Comparison of ENCODE assay signal across 8 cellular contexts in the genomic region with DNA sequence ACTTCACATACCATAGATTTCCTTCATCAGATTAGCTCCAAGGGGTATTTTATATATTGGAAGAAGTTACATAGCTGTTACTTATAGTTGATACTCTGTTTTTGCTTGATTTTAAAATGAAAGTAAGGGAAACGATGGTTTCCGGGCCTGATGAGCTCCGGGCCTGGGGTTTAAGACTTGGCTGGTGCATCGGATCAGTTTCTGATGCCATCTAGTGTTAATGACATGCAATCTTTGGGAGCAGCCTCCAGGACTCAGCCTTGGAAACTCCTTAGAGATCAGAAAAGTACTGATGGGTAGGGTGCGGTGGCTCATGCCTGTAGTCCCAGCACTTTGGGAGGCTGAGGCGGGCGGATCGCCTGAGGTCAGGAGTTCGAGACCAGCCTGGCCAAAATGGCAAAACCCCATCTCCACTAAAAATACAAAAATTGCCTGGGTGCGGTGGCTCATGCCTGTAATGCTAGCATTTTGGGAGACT. TPM values are rescaled to one million over a fixed set of nuclear protein-coding genes. Genes with fewer than 3 reads are reported as not detected.
DNase-seq lines count a peak whose midpoint lies in the region; ATAC-seq, FAIRE-seq and TF ChIP-seq lines count a peak whose summit lies in the region.

No MANE protein-coding gene starts in this region.

- peak overlapping the region in 7 of 8 donors; percentile 13 to 88 (median 65) for H3K4me3 Mint-ChIP-seq in naive B cell

- TF ChIP-seq CTCF in esophagus muscularis mucosa (IDR thresholded peaks at IDR 0.05): peak; percentile 51 to 67 (median 62)
- TF ChIP-seq CTCF in thyroid gland (IDR thresholded peaks at IDR 0.05): peak in 4 of 6 experiments; percentile 34 to 63 (median 60)

- H3K27me3 ChIP-seq in esophagus muscularis mucosa (no peaks in the 10 kb centered on the region), thyroid gland (no peaks in the 10 kb centered on the region)

- H3K27ac ChIP-seq in esophagus muscularis mucosa (replicated peaks in 1 of 4) (no peak overlapping the region), thyroid gland (no peak overlapping the region)

- peak overlapping the region in 1 of 6 donors; percentile 83 for H3K27ac Mint-ChIP-seq in naive B cell

- no peak for FAIRE-seq in HTR-8/SVneo (lab: Jason Lieb, UNC)

- TF ChIP-seq POLR2A in esophagus muscularis mucosa (IDR thresholded peaks at IDR 0.05; ENCODE audit: low read depth) (no peak), thyroid gland (IDR thresholded peaks at IDR 0.05) (no peak)

- H3K4me3 ChIP-seq in esophagus muscularis mucosa: peak overlapping the region; percentile 29 to 49 (median 30)
- no peak overlapping the region for H3K4me3 ChIP-seq in thyroid gland (replicated peaks in 1 of 3)

- H3K9me3 ChIP-seq in esophagus muscularis mucosa: no peaks in the 10 kb centered on the region
- no peaks in the 10 kb centered on the region for H3K9me3 ChIP-seq in thyroid gland

- peaks cover 0 to 13% (median 5%) of the 10 kb centered on the region in 3 donors for H3K4me1 Mint-ChIP-seq in naive B cell

- intact Hi-C loops in esophagus muscularis mucosa (cut with DNase I) (loop anchor here (5.0 kb wide), 1 partner anchor 168 kb away; no protein-coding TSS in a partner anchor), thyroid gland (cut with DNase I) (loop anchor here (5.0 kb wide), 1 partner anchor 193 kb away; no protein-coding TSS in a partner anchor)

- peak; percentile 73 to 87 for ATAC-seq in naive B cell (ENCODE audit: low read depth in 2 of 2)
- ATAC-seq in HG03196 (IDR thresholded peaks at IDR 0.05; ENCODE audit: unreplicated experiment): no peak

- DNase-seq in DMS114 treated with DMSO at 0.1 percent for 48 hours (lab: John Stamatoyannopoulos, UW; ENCODE audit: unreplicated experiment) (peak; percentile 89), HTR-8/SVneo (ENCODE audit: insufficient read length, low spot score) (peak; percentile 85), NOMO-1 treated with dmso at 0.1 percent for 144 hours (lab: John Stamatoyannopoulos, UW; ENCODE audit: unreplicated experiment) (peak; percentile 55), activated T-cell treated with anti-CD3 and anti-CD28 coated beads for 1 hour (ENCODE audit: low read depth) (peak; percentile 17), esophagus muscularis mucosa (ENCODE audit: extremely low spot score) (no peak), naive B cell (peak; percentile 35), thyroid gland (peak; percentile 60 to 69)

- peaks cover 0 to 14% of the 10 kb centered on the region in 2 donors for H3K36me3 Mint-ChIP-seq in naive B cell

- no peak for TF ChIP-seq EP300 in esophagus muscularis mucosa (IDR thresholded peaks at IDR 0.05)

- H3K36me3 ChIP-seq in esophagus muscularis mucosa (no peaks in the 10 kb centered on the region), thyroid gland (no peaks in the 10 kb centered on the region)

- peaks cover 7 to 14% (median 8%) of the 10 kb centered on the region in 3 donors for H3K27me3 Mint-ChIP-seq in naive B cell

- 37% methylated on average over 10 of the region's 10 CpGs for WGBS in esophagus muscularis mucosa
- WGBS in thyroid gland, 2 donors: 31 to 33% methylated on average over 10 of the region's 10 CpGs

- peaks cover 0 to 18% (median 12%) of the 10 kb centered on the region in 7 donors for H3K9me3 Mint-ChIP-seq in naive B cell

- H3K4me1 ChIP-seq in esophagus muscularis mucosa (peaks cover 0 to 12% (median 5%) of the 10 kb centered on the region in 4 donors), thyroid gland (no peaks in the 10 kb centered on the region)

RNA-seq across cellular contexts. Expression of gene CNOT11, which starts 47.1 kb away (rescaled TPM):
- 10 to 100 TPM; 25.7 to 35.8 (median 29.0) TPM for total RNA-seq in esophagus muscularis mucosa
- polyA plus RNA-seq in naive B cell (ENCODE audit: low read depth in 6 of 6): 10 to 100 TPM; 41.2 to 51.9 (median 45.8) TPM
- total RNA-seq in thyroid gland: 10 to 100 TPM; 27.5 to 41.6 (median 37.4) TPM

RNA-seq across cellular contexts. Expression of gene TBC1D8, which starts 54.4 kb away (rescaled TPM):
- total RNA-seq in esophagus muscularis mucosa: 10 to 100 TPM; 16.7 to 23.4 (median 20.4) TPM
- under 1 TPM in 5 of 6 donors, not detected in 1; 0.19 to 0.72 (median 0.23) TPM for polyA plus RNA-seq in naive B cell (ENCODE audit: low read depth in 6 of 6)
- 10 to 100 TPM; 16.4 to 36.8 (median 27.1) TPM for total RNA-seq in thyroid gland

Comparison
In these comparisons a context has a peak if more than half of its experiments do, and no peak if none do; other contexts are left out.
1. H3K4me3 ChIP-seq: peak in esophagus muscularis mucosa (4 of 4); none in thyroid gland (0 of 3).